23 cellular contexts compared by ENCODE assay signal in genomic region chr7:1968397-1969111, GRCh38.
"Had no signal": no experiment of that assay in that cellular context is flagged by ENCODE, and none has a peak within 500 bp of the region (broad histone marks: within the 10 kb centered on the region; RNA-seq: fewer than 3 reads in every experiment).

No MANE protein-coding gene starts in this region.

- H3K27me3 ChIP-seq: colonic mucosa, foreskin keratinocyte, neural progenitor cell, testis, upper lobe of left lung had no signal

- H3K9me3 ChIP-seq: colonic mucosa, psoas muscle, testis, upper lobe of left lung had no signal

- H3K36me3 Mint-ChIP-seq: stimulated activated effector memory CD8-positive, alpha-beta T cell treated with anti-CD3 and anti-CD28 coated beads, Interleukin-12 subunit alpha, Interleukin-12 subunit beta, amount 100 ng/mL, for 72 hours had no signal

- H3K27ac ChIP-seq: colonic mucosa, foreskin keratinocyte, neural progenitor cell, psoas muscle, testis, upper lobe of left lung had no signal

- H3K4me1 ChIP-seq: colonic mucosa, foreskin keratinocyte, neural progenitor cell, psoas muscle, upper lobe of left lung had no signal

- H3K36me3 ChIP-seq: colonic mucosa, neural progenitor cell, upper lobe of left lung had no signal

- H3K27ac Mint-ChIP-seq: activated naive CD8-positive, alpha-beta T cell; neural progenitor cell had no signal

- DNase-seq: activated CD4-positive, alpha-beta T cell treated with anti-CD3 and anti-CD28 coated beads, Interleukin-2, amount 50 U/mL, for 1 hour; activated CD4-positive, CD25-positive, alpha-beta regulatory T cell treated with anti-CD3 and anti-CD28 coated beads, Interleukin-2, amount 50 U/mL, for 72 hours; activated CD8-positive, alpha-beta memory T cell treated with anti-CD3 and anti-CD28 coated beads, Interleukin-2, amount 50 U/mL, for 48 hours; activated T-cell treated with anti-CD3 and anti-CD28 coated beads, Interleukin-2, amount 50 U/mL, for 48 hours; colonic mucosa; foreskin keratinocyte; hippocampal formation; stimulated activated CD4-positive, alpha-beta T cell treated with anti-CD3 and anti-CD28 coated beads, Interleukin-4, amount 100 ng/mL, for 24 hours; SW 1271; T-helper 2 cell; testis; upper lobe of left lung had no signal

- H3K9me3 Mint-ChIP-seq: brain; memory B cell; naive thymus-derived CD4-positive, alpha-beta T cell; neural progenitor cell; stimulated activated effector memory CD8-positive, alpha-beta T cell treated with anti-CD3 and anti-CD28 coated beads, Interleukin-12 subunit alpha, Interleukin-12 subunit beta, amount 100 ng/mL, for 72 hours had no signal

- FAIRE-seq: islet of Langerhans had no signal

- ATAC-seq: foreskin keratinocyte; naive thymus-derived CD4-positive, alpha-beta T cell; psoas muscle; sciatic nerve; stimulated activated effector memory CD8-positive, alpha-beta T cell treated with anti-CD3 and anti-CD28 coated beads, Interleukin-12 subunit alpha, Interleukin-12 subunit beta, amount 100 ng/mL, for 72 hours had no signal

- H3K4me3 Mint-ChIP-seq: activated naive CD8-positive, alpha-beta T cell; brain; central memory CD8-positive, alpha-beta T cell; neural progenitor cell; stimulated activated effector memory CD8-positive, alpha-beta T cell treated with anti-CD3 and anti-CD28 coated beads, Interleukin-12 subunit alpha, Interleukin-12 subunit beta, amount 100 ng/mL, for 72 hours had no signal

- H3K27me3 Mint-ChIP-seq: activated naive CD8-positive, alpha-beta T cell; brain; central memory CD8-positive, alpha-beta T cell; memory B cell; naive thymus-derived CD4-positive, alpha-beta T cell had no signal

- H3K4me3 ChIP-seq: colonic mucosa, neural progenitor cell, psoas muscle, smooth muscle cell, testis, upper lobe of left lung had no signal
